Comparison of ENCODE assay signal across 13 cellular contexts in the genomic region with DNA sequence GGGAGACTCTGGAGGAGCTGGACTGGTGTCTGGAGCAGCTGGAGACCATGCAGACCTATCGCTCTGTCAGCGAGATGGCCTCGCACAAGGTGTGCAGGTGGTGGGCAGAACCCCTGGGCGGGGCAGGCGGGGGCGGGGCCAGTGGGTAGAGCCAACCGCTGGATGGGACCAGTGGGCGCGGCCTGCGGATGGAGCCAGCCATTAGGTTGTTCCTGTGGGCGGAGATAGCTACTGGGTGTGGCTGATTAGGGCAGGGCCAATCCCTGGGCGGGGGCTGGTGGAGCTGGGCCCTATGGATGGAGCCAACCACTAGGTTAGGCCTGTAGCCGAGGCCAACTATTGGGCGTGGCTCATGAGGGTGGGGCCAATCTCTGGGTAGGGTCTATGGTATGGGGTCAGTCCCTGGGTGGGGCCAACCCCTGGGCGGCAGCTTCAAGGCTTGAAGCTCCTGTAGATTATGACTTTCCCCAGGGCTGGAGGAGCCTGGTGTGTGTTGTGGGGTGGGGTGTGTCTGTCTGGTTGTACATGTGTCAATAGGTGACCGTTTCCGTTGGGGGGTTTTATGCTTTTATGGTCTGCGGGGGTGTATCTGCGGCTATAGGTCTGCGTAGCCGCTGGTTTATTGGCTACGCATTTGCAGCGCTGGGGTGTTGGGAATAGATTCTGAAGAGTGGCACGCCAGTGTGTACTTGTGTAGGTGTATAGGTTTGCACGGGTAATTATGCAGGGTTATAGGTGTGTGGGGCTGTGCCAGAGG. TPM values are rescaled to one million over a fixed set of nuclear protein-coding genes. Genes with fewer than 3 reads are reported as not detected.
A peak's percentile ranks its signal among the peaks of the same experiment; 100 is the strongest.
DNase-seq lines count a peak whose midpoint lies in the region; ATAC-seq, FAIRE-seq and TF ChIP-seq lines count a peak whose summit lies in the region.
"Had no signal": no experiment of that assay in that cellular context is flagged by ENCODE, and none has a peak within 500 bp of the region (broad histone marks: within the 10 kb centered on the region; RNA-seq: fewer than 3 reads in every experiment).

No MANE protein-coding gene starts in this region.

- H3K9ac ChIP-seq in K562 (ENCODE audit: insufficient read depth in 1 of 2, low read depth in 2 of 2, low read length in 2 of 2) = peak overlapping the region in 1 of 2 experiments; percentile 77; a peak in 2 of 4 replicates

- in situ Hi-C loops in K562 (cut with MboI) = no loop called here

- H3K27me3 ChIP-seq in K562 (ENCODE audit: control insufficient read depth in 2 of 2, insufficient read depth in 2 of 2, low read length in 2 of 2) (no peaks in the 10 kb centered on the region), upper lobe of right lung (no peaks in the 10 kb centered on the region)

- no peak overlapping the region for H3K27ac Mint-ChIP-seq in progenitor cell of endocrine pancreas
- H3K27ac Mint-ChIP-seq: HFFc6 had no signal

- peaks cover 14% of the 10 kb centered on the region; the same call in 2 of the 3 replicates for H3K79me2 ChIP-seq in K562 (ENCODE audit: control insufficient read depth, insufficient read depth, low read length)

- H3K36me3 Mint-ChIP-seq in progenitor cell of endocrine pancreas (ENCODE audit: insufficient read depth) = no peaks in the 10 kb centered on the region

- TF ChIP-seq POLR2A in K562 (conservative IDR thresholded peaks at IDR 0.05) = no peak

- H3K9me3 ChIP-seq in K562 (replicated peaks; ENCODE audit: control insufficient read depth, insufficient read depth, low read depth, low read length) (no peaks in the 10 kb centered on the region), upper lobe of right lung (no peaks in the 10 kb centered on the region)

- no peak for TF ChIP-seq RAD21 in K562 (CRISPR knock-in tag; conservative IDR thresholded peaks at IDR 0.05 in 1 of 2, IDR thresholded peaks at IDR 0.05 in 1 of 2)

- peak; percentile 28 for DNase-seq in stimulated activated CD4-positive, alpha-beta T cell treated with anti-CD3 and anti-CD28 coated beads, Interleukin-1b, Interleukin-23, amount 100 ng/mL, for 48 hours
- no peak for DNase-seq in stimulated activated CD4-positive, alpha-beta T cell treated with anti-CD3 and anti-CD28 coated beads, Interleukin-12 subunit alpha, Interleukin-12 subunit beta, amount 100 ng/mL, for 4 hours
- DNase-seq in NCI-H526 treated with DMSO at 0.1 percent for 48 hours (lab: John Stamatoyannopoulos, UW) (peak; percentile 22), K562 (ENCODE audit: extremely low read depth in 1 of 4, low spot score in 3 of 4) (peak; percentile 96 to 98 (median 98)), upper lobe of right lung (no peak), nucleus accumbens (lab: John Stamatoyannopoulos, UW) (no peak), progenitor cell of endocrine pancreas (ENCODE audit: low spot score, unreplicated experiment) (no peak)
- DNase-seq: COR-L47; HFFc6; stimulated activated CD4-positive, alpha-beta T cell treated with anti-CD3 and anti-CD28 coated beads, Interleukin-2, amount 100 ng/mL, for 48 hours had no signal

- WGBS in K562 (ENCODE audit: insufficient coverage, low coverage, missing lambda C conversion rate) = 5% methylated on average over 24 of the region's 25 CpGs

- no peak overlapping the region for H3K4me3 Mint-ChIP-seq in progenitor cell of endocrine pancreas (ENCODE audit: low read depth)
- H3K4me3 Mint-ChIP-seq: HFFc6 had no signal

- no TSS peak for BruUV-seq in K562 (replicated peaks; lab: Mats Ljungman, UMichigan)

- peaks cover 10 to 35% of the 10 kb centered on the region in 2 experiments for H3K4me1 ChIP-seq in K562 (replicated peaks in 1 of 2; ENCODE audit: control insufficient read depth in 2 of 2, insufficient read depth in 2 of 2, low read length in 2 of 2)
- H3K4me1 ChIP-seq in upper lobe of right lung = no peaks in the 10 kb centered on the region

- H3K9me1 ChIP-seq in K562 (ENCODE audit: control insufficient read depth, insufficient read depth, low read length) = peaks cover 4% of the 10 kb centered on the region

- peak; percentile 100 for ATAC-seq in K562
- peak; percentile 11 for ATAC-seq in upper lobe of right lung
- ATAC-seq in HG03565 (IDR thresholded peaks at IDR 0.05; ENCODE audit: unreplicated experiment) = no peak

- H3K27me3 Mint-ChIP-seq in progenitor cell of endocrine pancreas = peaks cover 30% of the 10 kb centered on the region

- no peak for TF ChIP-seq EP300 in K562 (IDR thresholded peaks at IDR 0.05; ENCODE audit: low read length)

- H4K20me1 ChIP-seq in K562 (replicated peaks; ENCODE audit: control insufficient read depth, insufficient read depth, low read length) = peaks cover 17% of the 10 kb centered on the region; the same call in 1 of the 2 replicates

- TF ChIP-seq CTCF in K562 (IDR thresholded peaks at IDR 0.05 in 2 of 3, conservative IDR thresholded peaks at IDR 0.05 in 1 of 3; ENCODE audit: insufficient read depth in 2 of 3, low read depth in 1 of 3, low read length in 3 of 3) (no peak), upper lobe of right lung (IDR thresholded peaks at IDR 0.05) (no peak), progenitor cell of endocrine pancreas (IDR thresholded peaks at IDR 0.05; ENCODE audit: unreplicated experiment) (no peak)

- no peaks in the 10 kb centered on the region for H3K4me1 Mint-ChIP-seq in progenitor cell of endocrine pancreas (ENCODE audit: low read depth)

- H3K4me2 ChIP-seq in K562 (ENCODE audit: insufficient read depth, low read length) = peak overlapping the region; percentile 73

- intact Hi-C loops in K562 (cut with micrococcal nuclease) = no loop called here
- intact Hi-C loops in upper lobe of right lung (cut with DNase I) = no loop called here

- H2AFZ ChIP-seq in K562 (ENCODE audit: low read depth, low read length) = no peak overlapping the region

- H3K9me3 Mint-ChIP-seq in progenitor cell of endocrine pancreas (ENCODE audit: low read depth) = no peaks in the 10 kb centered on the region
- H3K9me3 Mint-ChIP-seq: HFFc6 had no signal

- H3K4me3 ChIP-seq in K562 (no peak overlapping the region), upper lobe of right lung (no peak overlapping the region)

- H3K27ac ChIP-seq in K562 (ENCODE audit: extremely low read depth, low read depth, low read length) (peak overlapping the region; percentile 35; the same call in 2 of the 3 replicates), upper lobe of right lung (no peak overlapping the region)

- peaks cover 49% of the 10 kb centered on the region; the same call in 2 of the 3 replicates for H3K36me3 ChIP-seq in K562 (ENCODE audit: control insufficient read depth, insufficient read depth, low read length)
- H3K36me3 ChIP-seq in upper lobe of right lung = peaks cover 51% of the 10 kb centered on the region

- POLR2A ChIA-PET in K562 (lab: Yijun Ruan, JAX) = interaction anchor here (0.6 to 1.1 kb wide), 5 partner anchors 19 to 1332 kb away, joined by 3 read pairs; a partner anchor contains a TSS

- peak; percentile 99 for FAIRE-seq in K562 (lab: Jason Lieb, UNC)
- FAIRE-seq: astrocyte, islet of Langerhans had no signal

- CTCF ChIA-PET in K562 (lab: Yijun Ruan, JAX; ENCODE audit: low intra/inter-chr PET ratio) = interaction anchor here (0.6 kb wide), 1 partner anchor 225 kb away, joined by 3 read pairs; no protein-coding TSS in a partner anchor

RNA-seq across cellular contexts. Expression of a gene that starts 30.7 kb away (rescaled TPM):
- 30.8 and 75.5 TPM in 2 replicates for total RNA-seq in K562 (2011; cell fraction: chromatin; rRNA removed; ENCODE audit: low replicate concordance)
- total RNA-seq in K562 (2011; cell fraction: nucleolus; rRNA removed) = 29.5 and 33.3 TPM in 2 replicates
- 27.9 and 30.0 TPM in 2 replicates for total RNA-seq in K562 (2011; cell fraction: nucleoplasm; rRNA removed)
- total RNA-seq in K562 (2014; rRNA removed) (4.2 and 4.7 TPM in 2 replicates), K562 (2014; rRNA removed; fragmentation: Illumina TruSeq; extraction: Trizol) (3.2 and 3.6 TPM in 2 replicates), K562 (2015; rRNA removed; fragmentation: Illumina TruSeq; extraction: Trizol) (4.6 and 5.1 TPM in 2 replicates), K562 (2021) (25.5 and 26.9 TPM in 2 replicates), upper lobe of right lung (35.5 TPM), progenitor cell of endocrine pancreas (0.72 and 0.87 TPM in 2 replicates)
- polyA plus RNA-seq in K562 (2011; rRNA removed) (6.0 and 7.6 TPM in 2 replicates), K562 (2014; fragmentation: Illumina TruSeq; extraction: Trizol) (15.1 and 16.5 TPM in 2 replicates), K562 (2014; fragmentation: Nextera tagmentation; extraction: Ambion mirVana) (under 1 TPM; 0.66 to 0.68 TPM), K562 (2014; rRNA removed) (14.2 and 14.3 TPM in 2 replicates)
- polyA plus RNA-seq in K562 (2011; cell fraction: cytosol; rRNA removed) = 7.1 and 9.9 TPM in 2 replicates
- 16.4 and 26.9 TPM in 2 replicates for polyA plus RNA-seq in K562 (2011; cell fraction: nucleus; rRNA removed)
- polyA plus RNA-seq in K562 (2012) = 12.3 and 18.3 TPM in 2 replicates
- 4.5 and 7.0 TPM in 2 replicates for polyA minus RNA-seq in K562 (2011; rRNA and poly(A)+ RNA removed)
- polyA minus RNA-seq in K562 (2011; cell fraction: cytosol; rRNA and poly(A)+ RNA removed) = 14.0 and 20.1 TPM in 2 replicates
- 8.8 and 9.9 TPM in 2 replicates for polyA minus RNA-seq in K562 (2011; cell fraction: nucleus; rRNA and poly(A)+ RNA removed)

RNA-seq across cellular contexts. Expression of a gene that starts 47.7 kb away (rescaled TPM):
- total RNA-seq in K562 (2011; cell fraction: chromatin; rRNA removed; ENCODE audit: low replicate concordance) = 143 and 313 TPM in 2 replicates
- total RNA-seq in K562 (2011; cell fraction: nucleolus; rRNA removed) = 204 and 248 TPM in 2 replicates
- total RNA-seq in K562 (2011; cell fraction: nucleoplasm; rRNA removed) = 196 and 198 TPM in 2 replicates
- total RNA-seq in K562 (2014; rRNA removed) = 374 and 442 TPM in 2 replicates
- total RNA-seq in K562 (2014; rRNA removed; fragmentation: Illumina TruSeq; extraction: Trizol) = 92.4 and 108 TPM in 2 replicates
- total RNA-seq in K562 (2015; rRNA removed; fragmentation: Illumina TruSeq; extraction: Trizol) = 227 and 233 TPM in 2 replicates
- 220 and 242 TPM in 2 replicates for total RNA-seq in K562 (2021)
- 298 and 334 TPM in 2 replicates for polyA plus RNA-seq in K562 (2011; rRNA removed)
- polyA plus RNA-seq in K562 (2011; cell fraction: cytosol; rRNA removed) = 268 and 380 TPM in 2 replicates
- polyA plus RNA-seq in K562 (2011; cell fraction: nucleus; rRNA removed) = 1,074 and 1,365 TPM in 2 replicates
- 226 and 230 TPM in 2 replicates for polyA plus RNA-seq in K562 (2012)
- 188 and 265 TPM in 2 replicates for polyA plus RNA-seq in K562 (2014; fragmentation: Illumina TruSeq; extraction: Trizol)
- polyA plus RNA-seq in K562 (2014; fragmentation: Nextera tagmentation; extraction: Ambion mirVana) = 10 to 100 TPM in 1 of 2 experiments, 1 to 10 TPM in 1; 6.6 to 12.8 TPM
- 481 and 538 TPM in 2 replicates for polyA plus RNA-seq in K562 (2014; rRNA removed)
- 76.0 and 124 TPM in 2 replicates for polyA minus RNA-seq in K562 (2011; rRNA and poly(A)+ RNA removed)
- 83.3 and 94.9 TPM in 2 replicates for polyA minus RNA-seq in K562 (2011; cell fraction: cytosol; rRNA and poly(A)+ RNA removed)
- 51.0 and 68.2 TPM in 2 replicates for polyA minus RNA-seq in K562 (2011; cell fraction: nucleus; rRNA and poly(A)+ RNA removed)
- total RNA-seq in upper lobe of right lung = 154 TPM
- 148 and 149 TPM in 2 replicates for total RNA-seq in progenitor cell of endocrine pancreas

RNA-seq across cellular contexts. Expression of a gene that starts 52.1 kb away (rescaled TPM):
- 50.9 and 183 TPM in 2 replicates for total RNA-seq in K562 (2011; cell fraction: chromatin; rRNA removed; ENCODE audit: low replicate concordance)
- total RNA-seq in K562 (2011; cell fraction: nucleolus; rRNA removed) = 102 and 110 TPM in 2 replicates
- 55.9 and 62.1 TPM in 2 replicates for total RNA-seq in K562 (2011; cell fraction: nucleoplasm; rRNA removed)
- total RNA-seq in K562 (2014; rRNA removed) = 78.3 and 99.2 TPM in 2 replicates
- 52.7 and 64.4 TPM in 2 replicates for total RNA-seq in K562 (2014; rRNA removed; fragmentation: Illumina TruSeq; extraction: Trizol)
- total RNA-seq in K562 (2015; rRNA removed; fragmentation: Illumina TruSeq; extraction: Trizol) = 81.5 and 82.9 TPM in 2 replicates
- 95.6 and 96.4 TPM in 2 replicates for total RNA-seq in K562 (2021)
- polyA plus RNA-seq in K562 (2011; rRNA removed) = 62.6 and 72.0 TPM in 2 replicates
- 55.6 and 109 TPM in 2 replicates for polyA plus RNA-seq in K562 (2011; cell fraction: cytosol; rRNA removed)
- polyA plus RNA-seq in K562 (2011; cell fraction: nucleus; rRNA removed) = 51.7 and 82.4 TPM in 2 replicates
- 62.6 and 63.7 TPM in 2 replicates for polyA plus RNA-seq in K562 (2012)
- 56.1 and 61.8 TPM in 2 replicates for polyA plus RNA-seq in K562 (2014; fragmentation: Illumina TruSeq; extraction: Trizol)
- 1 to 10 TPM; 2.1 to 8.3 TPM for polyA plus RNA-seq in K562 (2014; fragmentation: Nextera tagmentation; extraction: Ambion mirVana)
- polyA plus RNA-seq in K562 (2014; rRNA removed) = 64.3 and 67.5 TPM in 2 replicates
- 54.1 and 87.9 TPM in 2 replicates for polyA minus RNA-seq in K562 (2011; rRNA and poly(A)+ RNA removed)
- 50.6 and 75.7 TPM in 2 replicates for polyA minus RNA-seq in K562 (2011; cell fraction: cytosol; rRNA and poly(A)+ RNA removed)
- 28.0 and 39.2 TPM in 2 replicates for polyA minus RNA-seq in K562 (2011; cell fraction: nucleus; rRNA and poly(A)+ RNA removed)
- 69.1 TPM for total RNA-seq in upper lobe of right lung
- 64.7 and 76.6 TPM in 2 replicates for total RNA-seq in progenitor cell of endocrine pancreas

Comparison
In these comparisons a context has a peak if more than half of its experiments do, and no peak if none do; other contexts are left out.
1. DNase-seq: peak in stimulated activated CD4-positive, alpha-beta T cell treated with anti-CD3 and anti-CD28 coated beads, Interleukin-1b, Interleukin-23, amount 100 ng/mL, for 48 hours (single experiment), NCI-H526 treated with DMSO at 0.1 percent for 48 hours (single experiment) and K562 (4 of 4); none in stimulated activated CD4-positive, alpha-beta T cell treated with anti-CD3 and anti-CD28 coated beads, Interleukin-12 subunit alpha, Interleukin-12 subunit beta, amount 100 ng/mL, for 4 hours (single experiment), upper lobe of right lung (single experiment), nucleus accumbens (0 of 56) and progenitor cell of endocrine pancreas (single experiment).